ENCODE assay signal across 8 cellular contexts in the genomic region with DNA sequence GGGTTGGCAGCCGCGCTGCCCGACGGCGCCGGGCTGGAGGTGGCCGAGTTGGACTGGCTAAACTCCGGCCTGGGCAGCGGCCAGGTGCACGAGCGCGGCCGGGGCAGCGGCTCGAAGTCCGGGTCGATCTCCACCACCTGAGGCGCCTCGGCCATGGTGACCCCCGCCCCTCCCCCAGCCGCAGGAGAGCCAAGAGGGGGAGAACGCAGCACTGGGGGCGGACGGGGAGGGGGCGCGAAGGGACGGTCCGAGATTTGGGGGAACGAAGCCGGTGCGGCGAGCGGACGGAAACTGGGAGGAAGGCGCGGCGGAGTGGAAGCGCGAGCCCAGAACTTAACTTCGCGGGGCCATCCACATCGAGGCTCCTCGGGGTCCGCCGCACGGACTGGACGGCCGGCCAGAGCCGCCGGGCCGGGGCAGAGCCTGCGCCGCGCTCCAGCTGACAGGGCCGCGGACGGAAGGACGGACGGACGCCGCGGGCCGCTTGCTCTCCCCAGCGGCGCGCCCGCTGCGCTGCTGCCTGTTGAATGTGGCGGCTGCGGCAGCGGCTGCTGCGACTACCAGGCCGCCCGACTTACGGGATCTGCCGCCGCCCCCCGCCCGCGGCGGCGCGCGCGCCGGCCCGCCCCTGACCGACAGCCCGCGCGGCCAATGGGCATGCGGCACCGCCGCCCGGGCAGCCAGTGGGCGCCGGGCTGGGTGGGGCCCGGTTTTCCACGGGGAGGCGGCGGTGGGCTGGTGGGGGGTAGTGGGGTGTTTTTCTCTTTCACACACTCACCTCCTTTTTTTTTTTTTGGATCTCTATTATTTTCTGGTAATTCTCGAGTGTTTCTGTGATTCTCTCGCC. TPM values are rescaled to one million over a fixed set of nuclear protein-coding genes. Genes with fewer than 3 reads are reported as not detected.
A peak's percentile ranks its signal among the peaks of the same experiment; 100 is the strongest.
DNase-seq lines count a peak whose midpoint lies in the region; ATAC-seq, FAIRE-seq and TF ChIP-seq lines count a peak whose summit lies in the region.

Gene FOXO1, minus strand, starts transcription at position 584 of the 847 bp plus-strand sequence. Its CDS starts 429 bp downstream, at position 155.

- H3K4me2 ChIP-seq in A549, result peak within 1 kb of the TSS; percentile 89

- no peaks in the 10 kb centered on the region for H3K9me3 ChIP-seq in A549

- ATAC-seq in A549 (peak; percentile 76 to 81), GM18517 (IDR thresholded peaks at IDR 0.05; ENCODE audit: unreplicated experiment) (peak; percentile 41), HG03025 (IDR thresholded peaks at IDR 0.05; ENCODE audit: low FRiP score, unreplicated experiment) (peak; percentile 52)

- POLR2A ChIA-PET in A549 (lab: Yijun Ruan, JAX), result interaction anchor here (0.9 kb wide), 1 partner anchor 162 kb away, joined by 3 read pairs; no protein-coding TSS in a partner anchor

- no peaks in the 10 kb centered on the region for H3K36me3 ChIP-seq in kidney epithelial cell (ENCODE audit: control insufficient read depth, insufficient read depth, low read length)

- H3K27me3 ChIP-seq in kidney epithelial cell (ENCODE audit: control insufficient read depth, insufficient read depth, low read length), result no peaks in the 10 kb centered on the region

- H3K4me3 ChIP-seq in A549 (peak within 1 kb of the TSS; percentile 95), kidney epithelial cell (ENCODE audit: low read depth, low read length) (peak within 1 kb of the TSS; percentile 95)

- TF ChIP-seq POLR2A in A549 (IDR thresholded peaks at IDR 0.05; ENCODE audit: low read length), result peak; percentile 73

- peak; percentile 74 to 89 for DNase-seq in A549 (ENCODE audit: low read depth in 1 of 2, low spot score in 1 of 2)
- peak; percentile 41 for DNase-seq in NCI-H2196 treated with DMSO at 0.1 percent for 48 hours (lab: John Stamatoyannopoulos, UW; ENCODE audit: unreplicated experiment)
- DNase-seq in activated CD4-positive, CD25-positive, alpha-beta regulatory T cell treated with anti-CD3 and anti-CD28 coated beads, Interleukin-2, amount 50 U/mL, for 72 hours, result peak; percentile 94
- peak; percentile 95 for DNase-seq in cerebellum (ENCODE audit: low spot score)
- DNase-seq in kidney epithelial cell (ENCODE audit: low read depth), result no peak
- peak; percentile 90 for DNase-seq in stimulated activated CD4-positive, alpha-beta T cell treated with anti-CD3 and anti-CD28 coated beads, Interleukin-15, amount 100 ng/mL, for 24 hours

- no peak for TF ChIP-seq EP300 in A549 (IDR thresholded peaks at IDR 0.05)

- FAIRE-seq in A549 (lab: Jason Lieb, UNC), result no peak

- TF ChIP-seq CTCF in A549 (IDR thresholded peaks at IDR 0.05), result no peak
- TF ChIP-seq CTCF in kidney epithelial cell (IDR thresholded peaks at IDR 0.05; ENCODE audit: insufficient read depth, low read length, poor library complexity, severe bottlenecking), result no peak

- peaks cover 22% of the 10 kb centered on the region for H3K4me1 ChIP-seq in A549

- under 1% methylated on average over 25 of the region's 103 CpGs for WGBS in A549 (ENCODE audit: missing lambda C conversion rate)

- peak in 1 of 2 experiments; percentile 11; a peak in 1 of 5 replicates for TF ChIP-seq RAD21 in A549 (conservative IDR thresholded peaks at IDR 0.05 in 1 of 2, IDR thresholded peaks at IDR 0.05 in 1 of 2)

- CTCF ChIA-PET in A549 (lab: Yijun Ruan, JAX), result no interaction called here

- H3K27ac ChIP-seq in A549, result peak within 1 kb of the TSS; percentile 91 to 95

TF ChIP-seq in A549, 52 proteins besides CTCF, POLR2A, EP300 and RAD21:
- TF ChIP-seq JUN (IDR thresholded peaks at IDR 0.05) (0 out of 5 replicates have a peak, but pooled peaks of 1 of the 2 experiments have one; percentile 13), PBX3 (IDR thresholded peaks at IDR 0.05) (peak; percentile 76; the same call in 1 of the 2 replicates), PHF8 (IDR thresholded peaks at IDR 0.05; ENCODE audit: borderline replicate concordance, low read depth) (peak; percentile 66), MAX (IDR thresholded peaks at IDR 0.05) (no peak; the same call in 1 of the 2 replicates)
- TF ChIP-seq, protein P1, sequence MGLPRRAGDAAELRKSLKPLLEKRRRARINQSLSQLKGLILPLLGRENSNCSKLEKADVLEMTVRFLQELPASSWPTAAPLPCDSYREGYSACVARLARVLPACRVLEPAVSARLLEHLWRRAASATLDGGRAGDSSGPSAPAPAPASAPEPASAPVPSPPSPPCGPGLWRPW (IDR thresholded peaks at IDR 0.05), result no peak

RNA-seq across cellular contexts. Expression of gene FOXO1, which starts in this region (rescaled TPM):
- 3.6 and 3.9 TPM in 2 replicates for polyA plus RNA-seq in A549 (2011; rRNA removed)
- 1.1 and 1.6 TPM in 2 replicates for polyA plus RNA-seq in A549 (2012; cell fraction: cytosol; rRNA removed)
- polyA plus RNA-seq in A549 (2012; cell fraction: nucleus; rRNA removed), result 2.2 and 3.0 TPM in 2 replicates
- 2.0 to 2.3 TPM (median 2.2 TPM) in 3 replicates for polyA plus RNA-seq in A549 (2017; fragmentation: RNase III; extraction: RNeasy Plus Mini Kit Qiagen cat#74134 plus additional on column Dnase treatment)
- polyA minus RNA-seq in A549 (2011; rRNA and poly(A)+ RNA removed), result 10.5 and 11.0 TPM in 2 replicates
- total RNA-seq in cerebellum, result 5.7 TPM
- 17.0 and 17.7 TPM in 2 replicates for total RNA-seq in kidney epithelial cell
